Comparison of ENCODE assay signal across 8 cellular contexts in the genomic region with DNA sequence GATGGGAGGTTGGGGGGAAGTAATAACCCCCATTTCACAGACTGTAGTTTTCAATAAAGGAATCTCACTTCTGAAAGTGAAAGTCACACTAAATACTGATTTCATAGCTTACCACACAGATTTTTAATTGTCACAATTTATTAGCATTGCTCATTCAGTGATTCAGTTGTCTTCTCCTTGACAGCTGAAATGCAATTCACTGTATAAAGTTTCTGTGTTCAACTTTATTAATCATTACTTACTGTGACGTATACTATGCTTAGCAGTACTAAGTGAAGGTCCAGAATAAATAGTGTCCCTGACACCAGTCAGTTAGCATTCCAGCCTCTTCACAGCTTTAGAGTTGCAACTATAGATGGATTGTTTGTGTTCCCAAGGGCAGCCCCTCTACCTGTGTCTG.
"Had no signal": no experiment of that assay in that cellular context is flagged by ENCODE, and none has a peak within 500 bp of the region (broad histone marks: within the 10 kb centered on the region; RNA-seq: fewer than 3 reads in every experiment).

No MANE protein-coding gene starts in this region.

- DNase-seq: GOT3, H7, HFFc6, KBM-7 had no signal

- H3K36me3 Mint-ChIP-seq: IgD-negative memory B cell had no signal

- H3K27ac Mint-ChIP-seq: HFFc6, IgD-negative memory B cell had no signal

- H3K4me1 Mint-ChIP-seq: IgD-negative memory B cell had no signal

- H3K4me3 ChIP-seq: HAP-1 had no signal

- H3K4me3 Mint-ChIP-seq: HFFc6, IgD-negative memory B cell had no signal

- H3K27ac ChIP-seq: HL-60 had no signal

- H3K4me1 ChIP-seq: HAP-1 had no signal

- H3K27me3 Mint-ChIP-seq: IgD-negative memory B cell had no signal

- H3K9me3 ChIP-seq: HAP-1 had no signal

- H3K36me3 ChIP-seq: HAP-1 had no signal

- ATAC-seq: HCT116 had no signal
